25 cellular contexts compared by ENCODE assay signal in genomic region chr14:57707219-57707618, GRCh38.
"Had no signal": no experiment of that assay in that cellular context is flagged by ENCODE, and none has a peak within 500 bp of the region (broad histone marks: within the 10 kb centered on the region; RNA-seq: fewer than 3 reads in every experiment).

No MANE protein-coding gene starts in this region.

- DNase-seq: natural killer cell; occipital lobe; ovary; posterior cingulate gyrus; psoas muscle; right cardiac atrium; right lobe of liver; sigmoid colon; small intestine; stimulated activated CD4-positive, alpha-beta T cell treated with anti-CD3 and anti-CD28 coated beads, Interleukin-15, amount 100 ng/mL, for 24 hours; stimulated activated CD4-positive, alpha-beta T cell treated with anti-CD3 and anti-CD28 coated beads, Interleukin-2, amount 100 ng/mL, for 24 hours; stimulated activated CD4-positive, alpha-beta T cell treated with anti-CD3 and anti-CD28 coated beads, Interleukin-2, amount 100 ng/mL, for 48 hours; stimulated activated CD4-positive, alpha-beta T cell treated with anti-CD3 and anti-CD28 coated beads, Interleukin-4, amount 100 ng/mL, for 24 hours; stimulated activated naive B cell treated with anti-CD40 and anti-IgM and Interleukin-4, amounts not matched to agents 10 μg/mL and 1 μg/mL and 100 μg/mL, for 72 hours; stimulated activated naive CD4-positive, alpha-beta T cell treated with Interleukin-2 at 50 U/mL for 16 hours; stomach; thyroid gland; trophoblast cell; upper lobe of left lung; uterus had no signal

- H3K27ac ChIP-seq: neural progenitor cell, ovary, parathyroid adenoma, psoas muscle, right lobe of liver, sigmoid colon, stomach, thoracic aorta, thyroid gland, tibial nerve, upper lobe of left lung, uterus had no signal

- H3K27me3 ChIP-seq: neural progenitor cell, ovary, right lobe of liver, sigmoid colon, stomach, thyroid gland, tibial nerve, upper lobe of left lung, uterus had no signal

- H3K36me3 ChIP-seq: neural progenitor cell, ovary, right lobe of liver, sigmoid colon, stomach, thoracic aorta, thyroid gland, tibial nerve, upper lobe of left lung, uterus had no signal

- ATAC-seq: natural killer cell; psoas muscle; right cardiac atrium; right lobe of liver; stimulated activated effector memory CD8-positive, alpha-beta T cell treated with anti-CD3 and anti-CD28 coated beads, Interleukin-12 subunit alpha, Interleukin-12 subunit beta, amount 100 ng/mL, for 72 hours; stimulated activated naive B cell treated with anti-CD40 and anti-IgM and Interleukin-4, amounts not matched to agents 10 μg/mL and 1 μg/mL and 100 μg/mL, for 72 hours had no signal

- H2AFZ ChIP-seq: neural progenitor cell, parathyroid adenoma had no signal

- H3K9ac ChIP-seq: neural progenitor cell, parathyroid adenoma had no signal

- H3K4me2 ChIP-seq: neural progenitor cell had no signal

- H3K9me3 ChIP-seq: ovary, psoas muscle, right lobe of liver, sigmoid colon, thoracic aorta, thyroid gland, uterus had no signal

- H3K79me2 ChIP-seq: parathyroid adenoma had no signal

- FAIRE-seq: small intestine had no signal

- H3K4me3 ChIP-seq: neural progenitor cell, ovary, psoas muscle, right lobe of liver, sigmoid colon, stomach, thoracic aorta, thyroid gland, tibial nerve, upper lobe of left lung, uterus had no signal

- H3K4me1 ChIP-seq: parathyroid adenoma, psoas muscle, right lobe of liver, sigmoid colon, stomach, thyroid gland, tibial nerve, upper lobe of left lung, uterus had no signal
